ENCODE assay signal across 11 cellular contexts in genomic region chr21:31426235-31426797, GRCh38.
A peak's percentile ranks its signal among the peaks of the same experiment; 100 is the strongest.
DNase-seq lines count a peak whose midpoint lies in the region; ATAC-seq and TF ChIP-seq lines count a peak whose summit lies in the region.
"Had no signal": no experiment of that assay in that cellular context is flagged by ENCODE, and none has a peak within 500 bp of the region (broad histone marks: within the 10 kb centered on the region; RNA-seq: fewer than 3 reads in every experiment).

No MANE protein-coding gene starts in this region.

- no peak for ATAC-seq in CD8-positive, alpha-beta T cell
- peak; percentile 82 for ATAC-seq in activated CD8-positive, alpha-beta T cell treated with anti-CD3 and anti-CD28 coated beads for 36 hours
- ATAC-seq in naive thymus-derived CD4-positive, alpha-beta T cell = no peak
- ATAC-seq in stimulated activated memory B cell treated with anti-CD40 and anti-IgM and Interleukin-4, amounts not matched to agents 10 μg/mL and 1 μg/mL and 100 μg/mL, for 72 hours = no peak
- ATAC-seq: Panc1 had no signal

- H3F3A ChIP-seq in GM23248 (ENCODE audit: insufficient read depth) = 0 out of 2 replicates have a peak, but pooled peaks cover 8% of the 10 kb centered on the region

- POLR2A ChIA-PET in CD8-positive, alpha-beta T cell (lab: Charles Lee) = no interaction called here
- POLR2A ChIA-PET in activated CD8-positive, alpha-beta T cell treated with anti-CD3 and anti-CD28 coated beads for 36 hours (lab: Charles Lee) = interaction anchor here (0.5 to 1.0 kb wide), 2 partner anchors 19 to 700 kb away, joined by 3 to 4 read pairs; no protein-coding TSS in a partner anchor
- POLR2A ChIA-PET in naive thymus-derived CD4-positive, alpha-beta T cell (lab: Charles Lee) = no interaction called here

- TF ChIP-seq CTCF in CD8-positive, alpha-beta T cell (IDR thresholded peaks at IDR 0.05) = no peak
- no peak for TF ChIP-seq CTCF in activated CD8-positive, alpha-beta T cell treated with anti-CD3 and anti-CD28 coated beads for 36 hours (IDR thresholded peaks at IDR 0.05)

- H3K27me3 ChIP-seq in CD8-positive, alpha-beta T cell (ENCODE audit: insufficient read depth, low read length) = no peaks in the 10 kb centered on the region
- no peaks in the 10 kb centered on the region for H3K27me3 ChIP-seq in GM23248 (replicated peaks; ENCODE audit: insufficient read depth)
- H3K27me3 ChIP-seq in naive thymus-derived CD4-positive, alpha-beta T cell (ENCODE audit: control insufficient read depth in 2 of 2, insufficient read depth in 2 of 2, low read length in 2 of 2) = no peaks in the 10 kb centered on the region

- no peaks in the 10 kb centered on the region for H3K79me2 ChIP-seq in GM23248 (ENCODE audit: insufficient read depth)

- H2AFZ ChIP-seq in GM23248 = no peak overlapping the region

- no peak overlapping the region for H3K9ac ChIP-seq in GM23248

- no peaks in the 10 kb centered on the region for H3K9me2 ChIP-seq in GM23248 (ENCODE audit: insufficient read depth)

- H3K4me2 ChIP-seq in GM23248 (ENCODE audit: unreplicated experiment) = no peak overlapping the region

- no peaks in the 10 kb centered on the region for H3K4me1 ChIP-seq in CD8-positive, alpha-beta T cell (ENCODE audit: insufficient read depth, low read length)
- no peaks in the 10 kb centered on the region for H3K4me1 ChIP-seq in GM23248 (ENCODE audit: insufficient read depth)
- no peaks in the 10 kb centered on the region for H3K4me1 ChIP-seq in naive thymus-derived CD4-positive, alpha-beta T cell (ENCODE audit: control insufficient read depth in 2 of 2, insufficient read depth in 2 of 2, low read length in 2 of 2)

- peak overlapping the region; percentile 64 for H3K27ac Mint-ChIP-seq in CD8-positive, alpha-beta T cell
- H3K27ac Mint-ChIP-seq in activated CD8-positive, alpha-beta T cell treated with anti-CD3 and anti-CD28 coated beads for 36 hours = peak overlapping the region; percentile 51
- peak overlapping the region in 8 of 9 donors; percentile 12 to 62 (median 29) for H3K27ac Mint-ChIP-seq in naive thymus-derived CD4-positive, alpha-beta T cell
- no peak overlapping the region for H3K27ac Mint-ChIP-seq in stimulated activated memory B cell treated with anti-CD40 and anti-IgM and Interleukin-4, amounts not matched to agents 10 μg/mL and 1 μg/mL and 100 μg/mL, for 72 hours

- in situ Hi-C loops in GM23248 (cut with MboI) = no loop called here

- CTCF ChIA-PET in CD8-positive, alpha-beta T cell (lab: Charles Lee) = no interaction called here
- CTCF ChIA-PET in activated CD8-positive, alpha-beta T cell treated with anti-CD3 and anti-CD28 coated beads for 36 hours (lab: Charles Lee) = no interaction called here
- CTCF ChIA-PET in naive thymus-derived CD4-positive, alpha-beta T cell (lab: Charles Lee) = no interaction called here

- H3K4me3 Mint-ChIP-seq in CD8-positive, alpha-beta T cell = no peak overlapping the region
- no peak overlapping the region for H3K4me3 Mint-ChIP-seq in activated CD8-positive, alpha-beta T cell treated with anti-CD3 and anti-CD28 coated beads for 36 hours
- peak overlapping the region in 2 of 10 donors; percentile 38 to 67 for H3K4me3 Mint-ChIP-seq in naive thymus-derived CD4-positive, alpha-beta T cell
- H3K4me3 Mint-ChIP-seq in stimulated activated memory B cell treated with anti-CD40 and anti-IgM and Interleukin-4, amounts not matched to agents 10 μg/mL and 1 μg/mL and 100 μg/mL, for 72 hours = no peak overlapping the region

- no peaks in the 10 kb centered on the region for H3K27me3 Mint-ChIP-seq in CD8-positive, alpha-beta T cell (ENCODE audit: low read depth)
- no peaks in the 10 kb centered on the region for H3K27me3 Mint-ChIP-seq in activated CD8-positive, alpha-beta T cell treated with anti-CD3 and anti-CD28 coated beads for 36 hours
- H3K27me3 Mint-ChIP-seq in naive thymus-derived CD4-positive, alpha-beta T cell = peaks cover 0 to 5% (median 0%) of the 10 kb centered on the region in 5 donors
- H3K27me3 Mint-ChIP-seq in stimulated activated memory B cell treated with anti-CD40 and anti-IgM and Interleukin-4, amounts not matched to agents 10 μg/mL and 1 μg/mL and 100 μg/mL, for 72 hours = no peaks in the 10 kb centered on the region

- H3K4me1 Mint-ChIP-seq in CD8-positive, alpha-beta T cell (ENCODE audit: low read depth) = peaks cover 8% of the 10 kb centered on the region
- H3K4me1 Mint-ChIP-seq in activated CD8-positive, alpha-beta T cell treated with anti-CD3 and anti-CD28 coated beads for 36 hours (ENCODE audit: low read depth) = peaks cover 14% of the 10 kb centered on the region
- peaks cover 0 to 16% (median 9%) of the 10 kb centered on the region in 7 donors for H3K4me1 Mint-ChIP-seq in naive thymus-derived CD4-positive, alpha-beta T cell
- H3K4me1 Mint-ChIP-seq in stimulated activated memory B cell treated with anti-CD40 and anti-IgM and Interleukin-4, amounts not matched to agents 10 μg/mL and 1 μg/mL and 100 μg/mL, for 72 hours = no peaks in the 10 kb centered on the region

- no peak overlapping the region for H3K27ac ChIP-seq in CD8-positive, alpha-beta T cell (ENCODE audit: low read depth, low read length)
- H3K27ac ChIP-seq in GM23248 = no peak overlapping the region
- no peak overlapping the region for H3K27ac ChIP-seq in naive thymus-derived CD4-positive, alpha-beta T cell (ENCODE audit: low read depth, low read length)
- H3K27ac ChIP-seq: C4-2B had no signal

- 84 to 85% methylated on average over 5 of the region's 5 CpGs for WGBS in GM23248 (ENCODE audit: low coverage in 1 of 2, low lambda C conversion rate in 2 of 2, missing lambda C conversion rate in 2 of 2), 2 experiments

- no peak for DNase-seq in CD8-positive, alpha-beta T cell
- peak; percentile 48 for DNase-seq in GM23248
- DNase-seq in activated CD8-positive, alpha-beta T cell treated with anti-CD3 and anti-CD28 coated beads for 36 hours = peak; percentile 28
- no peak for DNase-seq in naive thymus-derived CD4-positive, alpha-beta T cell
- no peak for DNase-seq in NCI-H69 (lab: John Stamatoyannopoulos, UW)
- no peak for DNase-seq in SW480 (ENCODE audit: low spot score)
- DNase-seq: activated CD4-positive, alpha-beta T cell treated with anti-CD3 and anti-CD28 coated beads, Interleukin-2, amount 50 U/mL, for 48 hours; NCI-H510A treated with DMSO at 0.1 percent for 48 hours had no signal

- intact Hi-C loops in CD8-positive, alpha-beta T cell (cut with DNase I, micrococcal nuclease) = no loop called here
- intact Hi-C loops in activated CD8-positive, alpha-beta T cell treated with anti-CD3 and anti-CD28 coated beads for 36 hours (cut with micrococcal nuclease) = loop anchor here (10.0 kb wide), 1 partner anchor 128 kb away; no protein-coding TSS in a partner anchor
- intact Hi-C loops in naive thymus-derived CD4-positive, alpha-beta T cell (cut with micrococcal nuclease) = no loop called here

- H3K9me3 ChIP-seq in CD8-positive, alpha-beta T cell (ENCODE audit: low read length) = no peaks in the 10 kb centered on the region
- no peaks in the 10 kb centered on the region for H3K9me3 ChIP-seq in GM23248 (ENCODE audit: low read depth)
- no peaks in the 10 kb centered on the region for H3K9me3 ChIP-seq in naive thymus-derived CD4-positive, alpha-beta T cell (ENCODE audit: control insufficient read depth in 2 of 3, low read length in 3 of 3)

- no peak overlapping the region for H3K4me3 ChIP-seq in CD8-positive, alpha-beta T cell (ENCODE audit: low read depth, low read length)
- no peak overlapping the region for H3K4me3 ChIP-seq in GM23248
- no peak overlapping the region for H3K4me3 ChIP-seq in naive thymus-derived CD4-positive, alpha-beta T cell (ENCODE audit: low read length)

- H3K36me3 ChIP-seq in CD8-positive, alpha-beta T cell (ENCODE audit: insufficient read depth, low read length) = no peaks in the 10 kb centered on the region
- H3K36me3 ChIP-seq in GM23248 (ENCODE audit: low read depth) = no peaks in the 10 kb centered on the region
- H3K36me3 ChIP-seq in naive thymus-derived CD4-positive, alpha-beta T cell (ENCODE audit: control insufficient read depth in 2 of 3, insufficient read depth in 3 of 3, low read length in 3 of 3) = no peaks in the 10 kb centered on the region

- no peaks in the 10 kb centered on the region for H3K36me3 Mint-ChIP-seq in CD8-positive, alpha-beta T cell
- H3K36me3 Mint-ChIP-seq in activated CD8-positive, alpha-beta T cell treated with anti-CD3 and anti-CD28 coated beads for 36 hours (ENCODE audit: low read depth) = no peaks in the 10 kb centered on the region
- H3K36me3 Mint-ChIP-seq in naive thymus-derived CD4-positive, alpha-beta T cell = peaks cover 0 to 3% (median 0%) of the 10 kb centered on the region in 5 donors
- no peaks in the 10 kb centered on the region for H3K36me3 Mint-ChIP-seq in stimulated activated memory B cell treated with anti-CD40 and anti-IgM and Interleukin-4, amounts not matched to agents 10 μg/mL and 1 μg/mL and 100 μg/mL, for 72 hours

- no peaks in the 10 kb centered on the region for H4K20me1 ChIP-seq in GM23248 (ENCODE audit: insufficient read depth)

- H3K9me3 Mint-ChIP-seq in CD8-positive, alpha-beta T cell = no peaks in the 10 kb centered on the region
- no peaks in the 10 kb centered on the region for H3K9me3 Mint-ChIP-seq in activated CD8-positive, alpha-beta T cell treated with anti-CD3 and anti-CD28 coated beads for 36 hours
- peaks cover 0 to 2% (median 0%) of the 10 kb centered on the region in 11 donors for H3K9me3 Mint-ChIP-seq in naive thymus-derived CD4-positive, alpha-beta T cell
- no peaks in the 10 kb centered on the region for H3K9me3 Mint-ChIP-seq in stimulated activated memory B cell treated with anti-CD40 and anti-IgM and Interleukin-4, amounts not matched to agents 10 μg/mL and 1 μg/mL and 100 μg/mL, for 72 hours

Comparison
In these comparisons a context has a peak if more than half of its experiments do, and no peak if none do; other contexts are left out.
1. DNase-seq: peak in GM23248 (single experiment) and activated CD8-positive, alpha-beta T cell treated with anti-CD3 and anti-CD28 coated beads for 36 hours (single experiment); none in CD8-positive, alpha-beta T cell (0 of 7), naive thymus-derived CD4-positive, alpha-beta T cell (0 of 9), NCI-H69 (single experiment) and SW480 (single experiment).